18 cellular contexts compared by ENCODE assay signal in the genomic region with DNA sequence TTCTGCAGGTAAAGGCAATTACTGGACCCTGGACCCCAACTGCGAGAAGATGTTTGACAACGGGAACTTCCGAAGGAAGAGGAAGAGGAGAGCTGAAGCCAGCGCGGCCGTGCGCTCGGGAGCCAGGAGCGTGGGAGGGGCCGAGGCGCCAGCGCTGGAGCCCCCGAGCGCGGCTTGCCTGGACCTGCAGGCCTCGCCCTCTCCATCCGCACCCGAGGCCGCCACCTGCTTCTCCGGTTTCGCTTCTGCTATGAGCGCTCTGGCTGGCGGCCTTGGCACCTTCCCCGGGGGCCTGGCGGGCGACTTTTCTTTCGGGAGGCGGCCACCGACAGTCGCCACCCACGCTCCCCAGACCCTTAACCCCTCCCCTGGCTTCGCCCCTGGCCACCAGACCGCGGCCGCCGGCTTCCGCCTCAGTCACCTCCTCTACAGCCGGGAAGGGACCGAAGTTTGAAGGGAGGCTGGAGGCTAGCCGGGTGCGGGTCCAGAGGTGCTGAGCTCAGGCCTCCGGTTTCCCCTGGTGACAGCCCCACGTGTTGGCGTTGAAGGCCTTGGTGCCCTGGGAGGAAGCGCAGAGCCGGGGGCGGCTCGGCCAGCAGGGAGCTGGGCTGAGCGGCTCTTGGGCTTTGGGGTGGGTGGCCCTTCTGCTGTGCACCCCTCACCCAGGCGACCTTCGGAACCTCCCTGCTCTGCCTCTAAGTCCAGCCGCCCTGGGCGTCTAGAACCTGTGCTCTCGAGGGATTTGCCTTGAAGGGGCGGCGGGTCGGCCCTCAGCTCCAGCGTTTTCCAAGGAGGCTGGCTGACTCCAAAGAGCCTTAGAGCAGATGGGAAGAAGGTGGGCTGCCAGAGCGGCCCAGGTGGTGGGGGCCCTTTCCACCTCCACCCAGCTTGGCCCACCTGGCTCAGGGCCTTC. TPM values are rescaled to one million over a fixed set of nuclear protein-coding genes. Genes with fewer than 3 reads are reported as not detected.
DNase-seq lines count a peak whose midpoint lies in the region; ATAC-seq and TF ChIP-seq lines count a peak whose summit lies in the region.
"Had no signal": no experiment of that assay in that cellular context is flagged by ENCODE, and none has a peak within 500 bp of the region (broad histone marks: within the 10 kb centered on the region; RNA-seq: fewer than 3 reads in every experiment).

No MANE protein-coding gene starts in this region.

- H3K27ac Mint-ChIP-seq in activated naive CD8-positive, alpha-beta T cell treated with anti-CD3 and anti-CD28 coated beads, Interleukin-2, amount 50 U/mL, for 24 hours: no peak overlapping the region
- H3K27ac Mint-ChIP-seq: activated CD4-positive, alpha-beta T cell treated with anti-CD3 and anti-CD28 coated beads for 36 hours; activated naive CD4-positive, alpha-beta T cell treated with anti-CD3 and anti-CD28 coated beads, Interleukin-2, amount 50 U/mL, for 24 hours; CD4-positive, CD25-positive, alpha-beta regulatory T cell had no signal

- no peak overlapping the region for H3K4me3 Mint-ChIP-seq in activated naive CD8-positive, alpha-beta T cell treated with anti-CD3 and anti-CD28 coated beads, Interleukin-2, amount 50 U/mL, for 24 hours
- H3K4me3 Mint-ChIP-seq: activated CD4-positive, alpha-beta T cell treated with anti-CD3 and anti-CD28 coated beads for 36 hours; activated naive CD4-positive, alpha-beta T cell treated with anti-CD3 and anti-CD28 coated beads, Interleukin-2, amount 50 U/mL, for 24 hours; CD4-positive, CD25-positive, alpha-beta regulatory T cell; naive B cell had no signal

- TF ChIP-seq CTCF in osteoblast (IDR thresholded peaks at IDR 0.05; ENCODE audit: extremely low read depth, low read depth, low read length) (no peak), uterus (IDR thresholded peaks at IDR 0.05) (no peak)

- no peaks in the 10 kb centered on the region for H4K20me1 ChIP-seq in osteoblast (ENCODE audit: insufficient read depth, low read length)

- H3K36me3 ChIP-seq in osteoblast (ENCODE audit: insufficient read depth, low read length): no peaks in the 10 kb centered on the region
- no peaks in the 10 kb centered on the region for H3K36me3 ChIP-seq in uterus
- H3K36me3 ChIP-seq: tibial nerve had no signal

- H2AFZ ChIP-seq in osteoblast (ENCODE audit: low read length): no peak overlapping the region

- H3K27ac ChIP-seq in osteoblast (ENCODE audit: low read depth, low read length): no peak overlapping the region
- no peak overlapping the region for H3K27ac ChIP-seq in uterus
- H3K27ac ChIP-seq: tibial nerve had no signal

- H3K4me1 Mint-ChIP-seq in activated naive CD8-positive, alpha-beta T cell treated with anti-CD3 and anti-CD28 coated beads, Interleukin-2, amount 50 U/mL, for 24 hours: no peaks in the 10 kb centered on the region
- H3K4me1 Mint-ChIP-seq: activated CD4-positive, alpha-beta T cell treated with anti-CD3 and anti-CD28 coated beads for 36 hours; activated naive CD4-positive, alpha-beta T cell treated with anti-CD3 and anti-CD28 coated beads, Interleukin-2, amount 50 U/mL, for 24 hours; CD4-positive, CD25-positive, alpha-beta regulatory T cell had no signal

- peaks cover 26% of the 10 kb centered on the region for H3K27me3 Mint-ChIP-seq in activated naive CD8-positive, alpha-beta T cell treated with anti-CD3 and anti-CD28 coated beads, Interleukin-2, amount 50 U/mL, for 24 hours

- no peak overlapping the region for H3K4me2 ChIP-seq in osteoblast (ENCODE audit: insufficient read depth, low read length)

- no peak for TF ChIP-seq POLR2A in uterus (IDR thresholded peaks at IDR 0.05)

- intact Hi-C loops in uterus (cut with DNase I; ENCODE audit: low total_unique reads): no loop called here

- H3K27me3 ChIP-seq in osteoblast (ENCODE audit: insufficient read depth, low read length) (peaks cover 29% of the 10 kb centered on the region), uterus (peaks cover 0 to 33% of the 10 kb centered on the region in 2 donors)

- no peaks in the 10 kb centered on the region for H3K36me3 Mint-ChIP-seq in activated naive CD8-positive, alpha-beta T cell treated with anti-CD3 and anti-CD28 coated beads, Interleukin-2, amount 50 U/mL, for 24 hours (ENCODE audit: low read depth)
- H3K36me3 Mint-ChIP-seq: activated naive CD4-positive, alpha-beta T cell treated with anti-CD3 and anti-CD28 coated beads, Interleukin-2, amount 50 U/mL, for 24 hours; CD4-positive, CD25-positive, alpha-beta regulatory T cell had no signal

- peak; percentile 48 for ATAC-seq in HG02885 (IDR thresholded peaks at IDR 0.05; ENCODE audit: poor library complexity, unreplicated experiment)
- peak; percentile 81 for ATAC-seq in esophagus mucosa
- ATAC-seq in activated naive CD8-positive, alpha-beta T cell treated with anti-CD3 and anti-CD28 coated beads, Interleukin-2, amount 50 U/mL, for 24 hours: no peak
- ATAC-seq: activated CD4-positive, alpha-beta T cell treated with anti-CD3 and anti-CD28 coated beads for 36 hours had no signal

- peak; percentile 27 for DNase-seq in NCI-H2196 (lab: John Stamatoyannopoulos, UW; ENCODE audit: unreplicated experiment)
- DNase-seq in osteoblast (ENCODE audit: insufficient read length, low spot score, missing footprints): peak; percentile 73
- DNase-seq in activated naive CD8-positive, alpha-beta T cell treated with anti-CD3 and anti-CD28 coated beads, Interleukin-2, amount 50 U/mL, for 24 hours: no peak
- no peak for DNase-seq in activated T-cell treated with anti-CD3 and anti-CD28 coated beads, Interleukin-2, amount 50 U/mL, for 1 hour
- DNase-seq in uterus: no peak
- DNase-seq in NCI-H1048 (lab: John Stamatoyannopoulos, UW): no peak
- DNase-seq: activated CD4-positive, alpha-beta T cell treated with anti-CD3 and anti-CD28 coated beads for 36 hours; CD4-positive, CD25-positive, alpha-beta regulatory T cell; central memory CD4-positive, alpha-beta T cell; naive B cell; NCI-H1417; NCI-H524 treated with DMSO at 0.1 percent for 48 hours had no signal

- no peaks in the 10 kb centered on the region for H3K9me3 Mint-ChIP-seq in activated naive CD8-positive, alpha-beta T cell treated with anti-CD3 and anti-CD28 coated beads, Interleukin-2, amount 50 U/mL, for 24 hours
- H3K9me3 Mint-ChIP-seq: activated naive CD4-positive, alpha-beta T cell treated with anti-CD3 and anti-CD28 coated beads, Interleukin-2, amount 50 U/mL, for 24 hours had no signal

- H3K4me1 ChIP-seq in osteoblast (ENCODE audit: insufficient read depth, low read length): no peaks in the 10 kb centered on the region
- no peaks in the 10 kb centered on the region for H3K4me1 ChIP-seq in uterus

- no peak overlapping the region for H3K4me3 ChIP-seq in osteoblast (ENCODE audit: insufficient read depth, low read length)
- no peak overlapping the region for H3K4me3 ChIP-seq in uterus

- H3K9me3 ChIP-seq in osteoblast (ENCODE audit: low read depth, low read length) (no peaks in the 10 kb centered on the region), uterus (no peaks in the 10 kb centered on the region)
- H3K9me3 ChIP-seq: tibial nerve had no signal

- H3K79me2 ChIP-seq in osteoblast (ENCODE audit: insufficient read depth, low read length): no peaks in the 10 kb centered on the region

RNA-seq across cellular contexts. Expression of a gene that starts 1.8 kb away (rescaled TPM):
- total RNA-seq in esophagus mucosa (0.32 TPM), osteoblast (not detected in 2 replicates), uterus (1 to 10 TPM in 1 of 4 donors, under 1 TPM in 1, not detected in 2; 0.14 to 1.3 TPM)
- total RNA-seq: activated CD4-positive, alpha-beta T cell treated with anti-CD3 and anti-CD28 coated beads for 36 hours; CD4-positive, CD25-positive, alpha-beta regulatory T cell; G401; renal cortical epithelial cell had no signal

Comparison
In these comparisons a context has a peak if more than half of its experiments do, and no peak if none do; other contexts are left out.
1. DNase-seq: peak in NCI-H2196 (single experiment) and osteoblast (single experiment); none in activated naive CD8-positive, alpha-beta T cell treated with anti-CD3 and anti-CD28 coated beads, Interleukin-2, amount 50 U/mL, for 24 hours (single experiment), activated T-cell treated with anti-CD3 and anti-CD28 coated beads, Interleukin-2, amount 50 U/mL, for 1 hour (single experiment), uterus (0 of 2) and NCI-H1048 (single experiment).